ENCODE assay signal across 8 cellular contexts in genomic region chr9:97632406-97632991, GRCh38. TPM values are rescaled to one million over a fixed set of nuclear protein-coding genes. Genes with fewer than 3 reads are reported as not detected.
DNase-seq lines count a peak whose midpoint lies in the region; ATAC-seq and TF ChIP-seq lines count a peak whose summit lies in the region.

No MANE protein-coding gene starts in this region.

- TF ChIP-seq POLR2A in vagina (IDR thresholded peaks at IDR 0.05), result no peak

- no peaks in the 10 kb centered on the region for H3K36me3 ChIP-seq in vagina

- peaks cover 13% of the 10 kb centered on the region for H3K36me3 Mint-ChIP-seq in activated CD8-positive, alpha-beta memory T cell treated with anti-CD3 and anti-CD28 coated beads, Interleukin-2, amount 10 ng/mL, durations not matched to agents 7 days and 5 days
- H3K36me3 Mint-ChIP-seq in nephron (ENCODE audit: low read depth), result no peaks in the 10 kb centered on the region

- H3K27ac ChIP-seq in vagina, result peak overlapping the region; percentile 98

- H3K27me3 ChIP-seq in vagina, result no peaks in the 10 kb centered on the region

- intact Hi-C loops in vagina (cut with DNase I), result no loop called here

- peak overlapping the region; percentile 92 to 93 for H3K4me3 ChIP-seq in vagina

- TF ChIP-seq CTCF in nephron (IDR thresholded peaks at IDR 0.05; ENCODE audit: unreplicated experiment in 3 of 3), result no peak
- TF ChIP-seq CTCF in vagina (IDR thresholded peaks at IDR 0.05), result no peak

- no peaks in the 10 kb centered on the region for H3K27me3 Mint-ChIP-seq in activated CD8-positive, alpha-beta memory T cell treated with anti-CD3 and anti-CD28 coated beads, Interleukin-2, amount 10 ng/mL, durations not matched to agents 7 days and 5 days
- no peaks in the 10 kb centered on the region for H3K27me3 Mint-ChIP-seq in nephron (ENCODE audit: low read depth)

- H3K27ac Mint-ChIP-seq in activated CD8-positive, alpha-beta memory T cell treated with anti-CD3 and anti-CD28 coated beads, Interleukin-2, amount 10 ng/mL, durations not matched to agents 7 days and 5 days, result peak overlapping the region; percentile 99
- peak overlapping the region; percentile 96 to 100 (median 99) for H3K27ac Mint-ChIP-seq in nephron

- H3K9me3 Mint-ChIP-seq in activated CD8-positive, alpha-beta memory T cell treated with anti-CD3 and anti-CD28 coated beads, Interleukin-2, amount 10 ng/mL, durations not matched to agents 7 days and 5 days (ENCODE audit: low read depth), result no peaks in the 10 kb centered on the region
- no peaks in the 10 kb centered on the region for H3K9me3 Mint-ChIP-seq in nephron

- peaks cover 63% of the 10 kb centered on the region for H3K4me1 ChIP-seq in vagina

- H3K9me3 ChIP-seq in vagina, result no peaks in the 10 kb centered on the region

- CTCF ChIA-PET in activated CD8-positive, alpha-beta memory T cell treated with anti-CD3 and anti-CD28 coated beads, Interleukin-2, amount 10 ng/mL, durations not matched to agents 7 days and 5 days (lab: Charles Lee), result interaction anchor here (1.2 to 9.0 kb wide), 9 partner anchors 8 to 624 kb away, joined by 3 to 66 read pairs (median 5); no protein-coding TSS in a partner anchor

- peak; percentile 72 for DNase-seq in NCI-H2171 (lab: John Stamatoyannopoulos, UW)
- no peak for DNase-seq in NCI-H2171 treated with DMSO at 0.1 percent for 48 hours (lab: John Stamatoyannopoulos, UW)
- peak; percentile 78 for DNase-seq in NCI-H2081 treated with DMSO at 0.1 percent for 48 hours (lab: John Stamatoyannopoulos, UW)
- no peak for DNase-seq in activated CD8-positive, alpha-beta memory T cell treated with anti-CD3 and anti-CD28 coated beads, Interleukin-2, amount 10 ng/mL, durations not matched to agents 7 days and 5 days
- peak; percentile 84 for DNase-seq in fibroblast of gingiva (ENCODE audit: low read depth)
- peak in 1 of 2 donors; percentile 89 for DNase-seq in vagina (ENCODE audit: extremely low spot score in 2 of 2)

- peaks cover 45% of the 10 kb centered on the region for H3K4me1 Mint-ChIP-seq in activated CD8-positive, alpha-beta memory T cell treated with anti-CD3 and anti-CD28 coated beads, Interleukin-2, amount 10 ng/mL, durations not matched to agents 7 days and 5 days
- peaks cover 46% of the 10 kb centered on the region for H3K4me1 Mint-ChIP-seq in nephron

- H3K4me3 Mint-ChIP-seq in activated CD8-positive, alpha-beta memory T cell treated with anti-CD3 and anti-CD28 coated beads, Interleukin-2, amount 10 ng/mL, durations not matched to agents 7 days and 5 days, result peak overlapping the region; percentile 97
- H3K4me3 Mint-ChIP-seq in nephron, result peak overlapping the region; percentile 92 to 95 (median 92)

- ATAC-seq in HG02840 (IDR thresholded peaks at IDR 0.05; ENCODE audit: low FRiP score, unreplicated experiment), result peak; percentile 13
- no peak for ATAC-seq in activated CD8-positive, alpha-beta memory T cell treated with anti-CD3 and anti-CD28 coated beads, Interleukin-2, amount 10 ng/mL, durations not matched to agents 7 days and 5 days

RNA-seq across cellular contexts. Expression of gene TSTD2, which starts 0.7 kb away (rescaled TPM):
- 10 to 100 TPM; 12.6 to 15.0 TPM for total RNA-seq in activated CD8-positive, alpha-beta memory T cell treated with anti-CD3 and anti-CD28 coated beads, Interleukin-2, amount 10 ng/mL, durations not matched to agents 7 days and 5 days
- total RNA-seq in vagina, result 18.2 TPM

RNA-seq across cellular contexts. Expression of gene NCBP1, which starts 1.1 kb away (rescaled TPM):
- 10 to 100 TPM; 41.8 to 42.8 TPM for total RNA-seq in activated CD8-positive, alpha-beta memory T cell treated with anti-CD3 and anti-CD28 coated beads, Interleukin-2, amount 10 ng/mL, durations not matched to agents 7 days and 5 days
- 23.3 TPM for total RNA-seq in vagina

Comparison
In these comparisons a context has a peak if more than half of its experiments do, and no peak if none do; other contexts are left out.
1. DNase-seq: peak in NCI-H2171 (single experiment), NCI-H2081 treated with DMSO at 0.1 percent for 48 hours (single experiment) and fibroblast of gingiva (single experiment); none in NCI-H2171 treated with DMSO at 0.1 percent for 48 hours (single experiment) and activated CD8-positive, alpha-beta memory T cell treated with anti-CD3 and anti-CD28 coated beads, Interleukin-2, amount 10 ng/mL, durations not matched to agents 7 days and 5 days (single experiment).